ENCODE assay signal across 27 cellular contexts in genomic region chr5:32559411-32559810, GRCh38.
"Had no signal": no experiment of that assay in that cellular context is flagged by ENCODE, and none has a peak within 500 bp of the region (broad histone marks: within the 10 kb centered on the region; RNA-seq: fewer than 3 reads in every experiment).

No MANE protein-coding gene starts in this region.

- ATAC-seq: activated CD8-positive, alpha-beta memory T cell treated with anti-CD3 and anti-CD28 coated beads, Interleukin-2, amount 10 ng/mL, durations not matched to agents 7 days and 5 days; activated T-cell treated with anti-CD3 and anti-CD28 coated beads, Interleukin-2, amount 50 U/mL, for 4 hours; activated T-helper 17 cell treated with anti-CD3 and anti-CD28 coated beads, Interleukin-2, amount 50 U/mL, for 72 hours; WTC11 had no signal

- H3K27me3 ChIP-seq: brain microvascular endothelial cell, cardiac muscle cell, Peyer's patch, SJCRH30 had no signal

- DNase-seq: activated CD4-positive, alpha-beta T cell treated with anti-CD3 and anti-CD28 coated beads for 48 hours; activated CD4-positive, alpha-beta T cell treated with anti-CD3 and anti-CD28 coated beads, Interleukin-2, amount 50 U/mL, for 4 hours; activated CD4-positive, CD25-positive, alpha-beta regulatory T cell treated with anti-CD3 and anti-CD28 coated beads, Interleukin-2, amount 50 U/mL, for 72 hours; activated CD8-positive, alpha-beta memory T cell treated with anti-CD3 and anti-CD28 coated beads, Interleukin-2, amount 10 ng/mL, durations not matched to agents 7 days and 5 days; activated gamma-delta T cell; activated naive CD4-positive, alpha-beta T cell treated with anti-CD3 and anti-CD28 coated beads for 36 hours; activated naive CD8-positive, alpha-beta T cell treated with anti-CD3 and anti-CD28 coated beads for 36 hours; activated T-cell treated with anti-CD3 and anti-CD28 coated beads, Interleukin-2, amount 50 U/mL, for 4 hours; brain microvascular endothelial cell; MM.1S; NCI-H1105 treated with DMSO at 0.1 percent for 48 hours; NCI-H1436 treated with DMSO at 0.1 percent for 48 hours; NCI-H187; NCI-H2081; NCI-H2171 treated with DMSO at 0.1 percent for 48 hours; NCI-H226; NCI-H526 treated with DMSO at 0.1 percent for 48 hours; NCI-H82; Peyer's patch; Right ventricle myocardium superior; SJCRH30 had no signal

- H3K4me1 ChIP-seq: Peyer's patch, SJCRH30 had no signal

- H3K9me3 Mint-ChIP-seq: activated naive CD4-positive, alpha-beta T cell treated with anti-CD3 and anti-CD28 coated beads for 36 hours; activated naive CD8-positive, alpha-beta T cell treated with anti-CD3 and anti-CD28 coated beads for 36 hours; activated T-cell treated with anti-CD3 and anti-CD28 coated beads, Interleukin-2, amount 50 U/mL, for 4 hours; activated T-helper 17 cell treated with anti-CD3 and anti-CD28 coated beads, Interleukin-2, amount 50 U/mL, for 72 hours had no signal

- H3K36me3 ChIP-seq: brain microvascular endothelial cell, cardiac muscle cell, Peyer's patch, SJCRH30 had no signal

- H3K4me3 ChIP-seq: cardiac muscle cell, Peyer's patch, SJCRH30 had no signal

- H3K36me3 Mint-ChIP-seq: activated naive CD8-positive, alpha-beta T cell treated with anti-CD3 and anti-CD28 coated beads for 36 hours; WTC11 had no signal

- H3K4me3 Mint-ChIP-seq: activated CD8-positive, alpha-beta memory T cell treated with anti-CD3 and anti-CD28 coated beads, Interleukin-2, amount 10 ng/mL, durations not matched to agents 7 days and 5 days; activated naive CD4-positive, alpha-beta T cell treated with anti-CD3 and anti-CD28 coated beads for 36 hours; activated naive CD8-positive, alpha-beta T cell treated with anti-CD3 and anti-CD28 coated beads for 36 hours; activated T-cell treated with anti-CD3 and anti-CD28 coated beads, Interleukin-2, amount 50 U/mL, for 4 hours; activated T-helper 17 cell treated with anti-CD3 and anti-CD28 coated beads, Interleukin-2, amount 50 U/mL, for 72 hours; WTC11 had no signal

- H3K27ac ChIP-seq: brain microvascular endothelial cell, cardiac muscle cell, KMS-11, Peyer's patch, RWPE1, SJCRH30 had no signal

- H3K4me2 ChIP-seq: KMS-11, SK-N-SH had no signal

- H3K9ac ChIP-seq: KMS-11, SK-N-SH had no signal

- H3K9me2 ChIP-seq: SK-N-SH had no signal

- H3K27ac Mint-ChIP-seq: activated CD8-positive, alpha-beta memory T cell treated with anti-CD3 and anti-CD28 coated beads, Interleukin-2, amount 10 ng/mL, durations not matched to agents 7 days and 5 days; activated naive CD4-positive, alpha-beta T cell treated with anti-CD3 and anti-CD28 coated beads for 36 hours; activated naive CD8-positive, alpha-beta T cell treated with anti-CD3 and anti-CD28 coated beads for 36 hours; activated T-helper 17 cell treated with anti-CD3 and anti-CD28 coated beads, Interleukin-2, amount 50 U/mL, for 72 hours; WTC11 had no signal

- H3K9me3 ChIP-seq: Peyer's patch, SJCRH30, SK-N-SH had no signal

- H3K27me3 Mint-ChIP-seq: activated CD8-positive, alpha-beta memory T cell treated with anti-CD3 and anti-CD28 coated beads, Interleukin-2, amount 10 ng/mL, durations not matched to agents 7 days and 5 days; activated naive CD8-positive, alpha-beta T cell treated with anti-CD3 and anti-CD28 coated beads for 36 hours; activated T-helper 17 cell treated with anti-CD3 and anti-CD28 coated beads, Interleukin-2, amount 50 U/mL, for 72 hours had no signal
